ENCODE assay signal across 9 cellular contexts in genomic region chrX:10017866-10018265, GRCh38. TPM values are rescaled to one million over a fixed set of nuclear protein-coding genes. Genes with fewer than 3 reads are reported as not detected.
DNase-seq lines count a peak whose midpoint lies in the region; ATAC-seq, FAIRE-seq and TF ChIP-seq lines count a peak whose summit lies in the region.
"Had no signal": no experiment of that assay in that cellular context is flagged by ENCODE, and none has a peak within 500 bp of the region (broad histone marks: within the 10 kb centered on the region; RNA-seq: fewer than 3 reads in every experiment).

No MANE protein-coding gene starts in this region.

- H3K27ac ChIP-seq in kidney (ENCODE audit: low read depth in 2 of 2, low read length in 2 of 2): no peak overlapping the region

- H3K36me3 ChIP-seq in adipocyte (ENCODE audit: control insufficient read depth, insufficient read depth, low read length, severe bottlenecking) (no peaks in the 10 kb centered on the region), kidney (ENCODE audit: control insufficient read depth in 1 of 2, insufficient read depth in 2 of 2, low read length in 2 of 2) (no peaks in the 10 kb centered on the region)

- intact Hi-C loops in kidney (cut with DNase I): no loop called here

- no peaks in the 10 kb centered on the region for H3K9me3 ChIP-seq in adipocyte (ENCODE audit: control insufficient read depth, low read length)
- H3K9me3 ChIP-seq in kidney (ENCODE audit: control insufficient read depth in 1 of 2, low read length in 2 of 2): no peaks in the 10 kb centered on the region

- in situ Hi-C loops in ACHN (cut with HindIII; ENCODE audit: low pct_ligation_motif_present, low pct_unique_long_range_greater_than_20kb, low sequenced_read_pairs): no loop called here

- DNase-seq in ACHN (peak; percentile 75), HT1080 (ENCODE audit: low read depth) (peak; percentile 85), adipocyte (ENCODE audit: low read depth) (peak; percentile 64), kidney tubule cell (ENCODE audit: low spot score) (peak; percentile 87), globus pallidus (ENCODE audit: low spot score) (no peak), kidney (no peak)

- FAIRE-seq in kidney (lab: Jason Lieb, UNC): no peak

- TF ChIP-seq CTCF in kidney (IDR thresholded peaks at IDR 0.05; ENCODE audit: borderline replicate concordance, extremely low read depth, insufficient read depth): no peak

- no peaks in the 10 kb centered on the region for H3K4me1 ChIP-seq in adipocyte (ENCODE audit: control insufficient read depth, insufficient read depth, low read length)
- H3K4me1 ChIP-seq in kidney (ENCODE audit: control insufficient read depth in 1 of 2, insufficient read depth in 1 of 2, low read depth in 1 of 2, low read length in 2 of 2): peaks cover 3 to 8% of the 10 kb centered on the region in 2 donors

- no peak overlapping the region for H3K4me3 ChIP-seq in adipocyte (ENCODE audit: low read length)
- no peak overlapping the region for H3K4me3 ChIP-seq in kidney (ENCODE audit: low read length in 2 of 2)

- H3K9ac ChIP-seq in adipocyte (ENCODE audit: low read length) (no peak overlapping the region), kidney (ENCODE audit: low read length in 2 of 2) (no peak overlapping the region)

- no peaks in the 10 kb centered on the region for H3K27me3 ChIP-seq in adipocyte (replicated peaks; ENCODE audit: control insufficient read depth, insufficient read depth, low read length)

- ATAC-seq in GM18505 (IDR thresholded peaks at IDR 0.05; ENCODE audit: unreplicated experiment): no peak
- no peak for ATAC-seq in HG02840 (IDR thresholded peaks at IDR 0.05; ENCODE audit: low FRiP score, unreplicated experiment)

- no peak for TF ChIP-seq POLR2A in GM18505 (IDR thresholded peaks at IDR 0.05; ENCODE audit: borderline replicate concordance, extremely low read depth, insufficient read depth, insufficient read length)

RNA-seq across cellular contexts. Expression of gene CLDN34, which starts 50.7 kb away (rescaled TPM):
- total RNA-seq in HT1080 (2014; rRNA removed; shearing (Covaris generic)): not detected in 2 replicates
- 0.30 TPM in 1 of 2 replicates, not detected in the other for polyA plus RNA-seq in HT1080 (2015; cell fraction: cytosol; rRNA removed)
- 0.51 TPM in 1 of 2 replicates, not detected in the other for polyA plus RNA-seq in HT1080 (2015; cell fraction: nucleus; rRNA removed)
- 0.50 TPM for total RNA-seq in kidney
- polyA plus RNA-seq in kidney (ENCODE audit: insufficient read depth, low read depth, low replicate concordance): not detected
- total RNA-seq: posterior vena cava had no signal

Comparison
In these comparisons a context has a peak if more than half of its experiments do, and no peak if none do; other contexts are left out.
1. DNase-seq: peak in ACHN (single experiment), HT1080 (single experiment), adipocyte (single experiment) and kidney tubule cell (single experiment); none in globus pallidus (single experiment) and kidney (single experiment).